2 cellular contexts compared by ENCODE assay signal in the genomic region with DNA sequence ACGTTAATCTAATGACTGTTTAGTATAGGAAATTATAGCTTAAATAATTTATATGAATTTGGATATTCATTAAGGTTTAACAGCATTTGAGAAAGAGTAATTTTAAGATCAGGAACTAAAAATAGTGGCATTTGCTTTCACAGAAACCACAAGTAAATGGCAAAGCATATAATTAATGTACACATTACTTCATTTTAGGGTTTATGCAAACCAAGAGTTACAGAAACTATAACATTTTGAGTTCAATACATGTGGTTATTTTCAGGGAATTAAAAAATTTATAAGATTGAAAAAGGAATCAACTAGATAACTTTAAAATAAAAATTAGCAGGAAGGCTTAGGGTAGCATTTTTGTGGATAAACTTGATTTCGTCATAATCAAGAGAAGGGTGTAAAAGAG.
TF ChIP-seq lines count a peak whose summit lies in the region.

No MANE protein-coding gene starts in this region.

TF ChIP-seq in HepG2, 621 proteins besides CTCF, POLR2A, EP300 and RAD21:
- TF ChIP-seq MED1 (CRISPR knock-in tag; IDR thresholded peaks at IDR 0.05) (no peak), ATF7 (IDR thresholded peaks at IDR 0.05) (0 out of 2 replicates have a peak, but pooled peaks have one; percentile 25), ATF7 (CRISPR knock-in tag; IDR thresholded peaks at IDR 0.05) (no peak), ZFP37 (CRISPR knock-in tag; IDR thresholded peaks at IDR 0.05; ENCODE audit: borderline replicate concordance) (no peak), HOXA9 (CRISPR knock-in tag; IDR thresholded peaks at IDR 0.05; ENCODE audit: borderline replicate concordance) (no peak)

TF ChIP-seq in K562, 482 proteins besides CTCF, POLR2A, EP300 and RAD21:
- TF ChIP-seq TFAM (CRISPR knock-in tag; conservative IDR thresholded peaks at IDR 0.05), result peak; percentile 92; the same call in 1 of the 2 replicates
- TF ChIP-seq ZNF778 (CRISPR knock-in tag; IDR thresholded peaks at IDR 0.05), result no peak
- 0 out of 2 replicates have a peak, but pooled peaks have one; percentile 3 for TF ChIP-seq POLR2H (tag; IDR thresholded peaks at IDR 0.05; ENCODE audit: low read depth)
- TF ChIP-seq ZNF717 (CRISPR knock-in tag; IDR thresholded peaks at IDR 0.05), result peak; percentile 26; the same call in 1 of the 2 replicates
- TF ChIP-seq CEBPB (tag; IDR thresholded peaks at IDR 0.05), result peak; percentile 29; the same call in 1 of the 2 replicates
- TF ChIP-seq ZNF551 (CRISPR knock-in tag; IDR thresholded peaks at IDR 0.05), result 0 out of 2 replicates have a peak, but pooled peaks have one; percentile 19
- no peak for TF ChIP-seq NCOA2 (IDR thresholded peaks at IDR 0.05; ENCODE audit: partially characterized antibody in 2 of 2)
